ENCODE assay signal across 1 cellular context in genomic region chr3:27072943-27073725, GRCh38.
TF ChIP-seq lines count a peak whose summit lies in the region.

No MANE protein-coding gene starts in this region.

TF ChIP-seq in SK-N-SH, 30 proteins besides CTCF, POLR2A, EP300 and RAD21 (continued from another document):
- TF ChIP-seq, protein P1, sequence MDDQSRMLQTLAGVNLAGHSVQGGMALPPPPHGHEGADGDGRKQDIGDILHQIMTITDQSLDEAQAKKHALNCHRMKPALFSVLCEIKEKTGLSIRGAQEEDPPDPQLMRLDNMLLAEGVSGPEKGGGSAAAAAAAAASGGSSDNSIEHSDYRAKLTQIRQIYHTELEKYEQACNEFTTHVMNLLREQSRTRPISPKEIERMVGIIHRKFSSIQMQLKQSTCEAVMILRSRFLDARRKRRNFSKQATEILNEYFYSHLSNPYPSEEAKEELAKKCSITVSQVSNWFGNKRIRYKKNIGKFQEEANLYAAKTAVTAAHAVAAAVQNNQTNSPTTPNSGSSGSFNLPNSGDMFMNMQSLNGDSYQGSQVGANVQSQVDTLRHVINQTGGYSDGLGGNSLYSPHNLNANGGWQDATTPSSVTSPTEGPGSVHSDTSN (IDR thresholded peaks at IDR 0.05), result no peak
